Comparison of ENCODE assay signal across 8 cellular contexts in the genomic region with DNA sequence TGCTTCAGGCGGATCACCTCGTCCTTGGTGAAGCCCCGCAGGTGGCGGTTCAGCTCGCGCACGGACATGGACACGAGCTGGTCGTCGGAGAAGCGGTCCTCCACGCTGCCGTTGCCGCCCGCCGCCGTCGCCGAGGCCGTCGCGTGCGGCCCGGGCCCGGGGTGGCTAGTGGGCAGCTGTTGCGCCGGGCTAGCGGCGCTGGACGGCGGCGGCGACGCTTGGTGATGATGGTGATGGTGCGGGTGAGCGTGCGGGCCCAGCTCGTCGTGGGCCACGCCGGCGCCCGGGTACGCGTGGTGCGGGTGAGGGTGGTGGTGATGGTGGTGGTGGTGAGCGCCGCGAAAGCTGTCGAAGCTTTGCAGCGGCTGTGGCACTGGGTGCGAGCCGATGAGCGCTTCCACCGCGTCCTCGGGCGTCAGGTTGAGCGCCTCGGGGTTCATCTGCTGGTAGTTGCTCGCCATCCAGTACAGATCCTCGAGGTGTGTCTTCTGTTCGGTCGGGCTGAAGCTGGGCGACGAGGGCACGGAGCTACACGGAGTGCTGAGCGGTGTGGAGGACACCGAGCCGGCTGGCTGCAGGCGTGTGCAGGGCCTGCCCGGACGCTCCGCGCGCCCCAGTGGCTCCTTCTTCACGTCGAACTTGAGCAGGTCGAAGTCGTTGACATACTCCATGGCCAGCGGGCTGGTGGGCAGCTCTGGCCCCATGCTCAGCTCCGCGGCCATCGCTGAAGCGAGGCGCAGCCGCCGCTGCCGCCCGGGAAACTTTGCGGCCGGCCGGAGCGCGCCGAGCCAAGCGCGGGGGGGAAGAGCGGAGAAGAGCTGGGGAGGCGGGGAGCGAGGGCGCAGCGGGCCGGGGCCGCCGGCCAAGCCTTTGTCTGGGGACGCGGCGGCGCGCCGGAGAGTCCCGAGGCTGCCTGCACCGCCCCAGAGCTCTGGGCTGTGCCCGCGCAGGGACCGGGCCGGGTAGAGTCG.
DNase-seq lines count a peak whose midpoint lies in the region; ATAC-seq lines count a peak whose summit lies in the region.

No MANE protein-coding gene starts in this region.

- H3K36me3 ChIP-seq in iPS-18a (ENCODE audit: control insufficient read depth, low read depth, low read length): no peaks in the 10 kb centered on the region

- peak overlapping the region; percentile 83 for H3K27ac Mint-ChIP-seq in stimulated activated naive B cell treated with anti-CD40 and anti-IgM and Interleukin-4, amounts not matched to agents 10 μg/mL and 1 μg/mL and 100 μg/mL, for 72 hours

- peaks cover 12% of the 10 kb centered on the region for H3K4me1 ChIP-seq in iPS-18a (ENCODE audit: control insufficient read depth, low read depth, low read length)

- peaks cover 81 to 92% of the 10 kb centered on the region in 2 donors for H3K27me3 Mint-ChIP-seq in stimulated activated naive B cell treated with anti-CD40 and anti-IgM and Interleukin-4, amounts not matched to agents 10 μg/mL and 1 μg/mL and 100 μg/mL, for 72 hours

- H3K4me1 Mint-ChIP-seq in stimulated activated naive B cell treated with anti-CD40 and anti-IgM and Interleukin-4, amounts not matched to agents 10 μg/mL and 1 μg/mL and 100 μg/mL, for 72 hours: peaks cover 17 to 33% of the 10 kb centered on the region in 2 donors

- H3K9me3 ChIP-seq in iPS-18a (ENCODE audit: control insufficient read depth, low read depth, low read length): no peaks in the 10 kb centered on the region

- H3K4me3 Mint-ChIP-seq in stimulated activated naive B cell treated with anti-CD40 and anti-IgM and Interleukin-4, amounts not matched to agents 10 μg/mL and 1 μg/mL and 100 μg/mL, for 72 hours: peak overlapping the region; percentile 50 to 75

- H3K4me3 ChIP-seq in iPS-18a (ENCODE audit: low read length): peak overlapping the region; percentile 60

- no peak for ATAC-seq in stimulated activated naive B cell treated with anti-CD40 and anti-IgM and Interleukin-4, amounts not matched to agents 10 μg/mL and 1 μg/mL and 100 μg/mL, for 72 hours (replicated peaks)
- no peak for ATAC-seq in GM19351 (IDR thresholded peaks at IDR 0.05; ENCODE audit: unreplicated experiment)
- ATAC-seq in GM19328 (IDR thresholded peaks at IDR 0.05; ENCODE audit: unreplicated experiment): no peak

- peaks cover 100% of the 10 kb centered on the region for H3K27me3 ChIP-seq in iPS-18a (ENCODE audit: control insufficient read depth, insufficient read depth, low read length)

- H3K9ac ChIP-seq in iPS-18a (ENCODE audit: low read length): no peak overlapping the region

- H3K9me3 Mint-ChIP-seq in stimulated activated naive B cell treated with anti-CD40 and anti-IgM and Interleukin-4, amounts not matched to agents 10 μg/mL and 1 μg/mL and 100 μg/mL, for 72 hours: no peaks in the 10 kb centered on the region

- H3K27ac ChIP-seq in angular gyrus (ENCODE audit: low read depth, low read length) (peak overlapping the region; percentile 83), iPS-18a (ENCODE audit: low read length) (no peak overlapping the region)

- DNase-seq in activated CD4-positive, alpha-beta T cell treated with anti-CD3 and anti-CD28 coated beads for 48 hours: peak; percentile 15
- DNase-seq in activated CD4-positive, alpha-beta T cell treated with anti-CD3 and anti-CD28 coated beads, Interleukin-2, amount 50 U/mL, for 4 hours: no peak
- DNase-seq in stimulated activated naive B cell treated with anti-CD40 and anti-IgM and Interleukin-4, amounts not matched to agents 10 μg/mL and 1 μg/mL and 100 μg/mL, for 72 hours: no peak
- DNase-seq in activated CD4-positive, CD25-positive, alpha-beta regulatory T cell treated with anti-CD3 and anti-CD28 coated beads, Interleukin-2, amount 50 U/mL, for 72 hours: no peak

- no peaks in the 10 kb centered on the region for H3K36me3 Mint-ChIP-seq in stimulated activated naive B cell treated with anti-CD40 and anti-IgM and Interleukin-4, amounts not matched to agents 10 μg/mL and 1 μg/mL and 100 μg/mL, for 72 hours
